In genomic region chr15:43325039-43325438, GRCh38 we compare ENCODE assay signal across 1 cellular context.
TF ChIP-seq lines count a peak whose summit lies in the region.

No MANE protein-coding gene starts in this region.

TF ChIP-seq in GM12878, 131 proteins besides CTCF, POLR2A, EP300 and RAD21:
- TF ChIP-seq EED (IDR thresholded peaks at IDR 0.05; ENCODE audit: low read depth) (no peak), POU2F2 (IDR thresholded peaks at IDR 0.05; ENCODE audit: borderline replicate concordance, low read depth, low read length) (no peak), CREB1 (IDR thresholded peaks at IDR 0.05; ENCODE audit: low read depth) (no peak), NFYA (IDR thresholded peaks at IDR 0.05; ENCODE audit: borderline replicate concordance, low read depth, low read length) (no peak)
- TF ChIP-seq, protein P1, sequence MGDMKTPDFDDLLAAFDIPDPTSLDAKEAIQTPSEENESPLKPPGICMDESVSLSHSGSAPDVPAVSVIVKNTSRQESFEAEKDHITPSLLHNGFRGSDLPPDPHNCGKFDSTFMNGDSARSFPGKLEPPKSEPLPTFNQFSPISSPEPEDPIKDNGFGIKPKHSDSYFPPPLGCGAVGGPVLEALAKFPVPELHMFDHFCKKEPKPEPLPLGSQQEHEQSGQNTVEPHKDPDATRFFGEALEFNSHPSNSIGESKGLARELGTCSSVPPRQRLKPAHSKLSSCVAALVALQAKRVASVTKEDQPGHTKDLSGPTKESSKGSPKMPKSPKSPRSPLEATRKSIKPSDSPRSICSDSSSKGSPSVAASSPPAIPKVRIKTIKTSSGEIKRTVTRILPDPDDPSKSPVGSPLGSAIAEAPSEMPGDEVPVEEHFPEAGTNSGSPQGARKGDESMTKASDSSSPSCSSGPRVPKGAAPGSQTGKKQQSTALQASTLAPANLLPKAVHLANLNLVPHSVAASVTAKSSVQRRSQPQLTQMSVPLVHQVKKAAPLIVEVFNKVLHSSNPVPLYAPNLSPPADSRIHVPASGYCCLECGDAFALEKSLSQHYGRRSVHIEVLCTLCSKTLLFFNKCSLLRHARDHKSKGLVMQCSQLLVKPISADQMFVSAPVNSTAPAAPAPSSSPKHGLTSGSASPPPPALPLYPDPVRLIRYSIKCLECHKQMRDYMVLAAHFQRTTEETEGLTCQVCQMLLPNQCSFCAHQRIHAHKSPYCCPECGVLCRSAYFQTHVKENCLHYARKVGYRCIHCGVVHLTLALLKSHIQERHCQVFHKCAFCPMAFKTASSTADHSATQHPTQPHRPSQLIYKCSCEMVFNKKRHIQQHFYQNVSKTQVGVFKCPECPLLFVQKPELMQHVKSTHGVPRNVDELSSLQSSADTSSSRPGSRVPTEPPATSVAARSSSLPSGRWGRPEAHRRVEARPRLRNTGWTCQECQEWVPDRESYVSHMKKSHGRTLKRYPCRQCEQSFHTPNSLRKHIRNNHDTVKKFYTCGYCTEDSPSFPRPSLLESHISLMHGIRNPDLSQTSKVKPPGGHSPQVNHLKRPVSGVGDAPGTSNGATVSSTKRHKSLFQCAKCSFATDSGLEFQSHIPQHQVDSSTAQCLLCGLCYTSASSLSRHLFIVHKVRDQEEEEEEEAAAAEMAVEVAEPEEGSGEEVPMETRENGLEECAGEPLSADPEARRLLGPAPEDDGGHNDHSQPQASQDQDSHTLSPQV (IDR thresholded peaks at IDR 0.05): no peak
- TF ChIP-seq, protein P2, sequence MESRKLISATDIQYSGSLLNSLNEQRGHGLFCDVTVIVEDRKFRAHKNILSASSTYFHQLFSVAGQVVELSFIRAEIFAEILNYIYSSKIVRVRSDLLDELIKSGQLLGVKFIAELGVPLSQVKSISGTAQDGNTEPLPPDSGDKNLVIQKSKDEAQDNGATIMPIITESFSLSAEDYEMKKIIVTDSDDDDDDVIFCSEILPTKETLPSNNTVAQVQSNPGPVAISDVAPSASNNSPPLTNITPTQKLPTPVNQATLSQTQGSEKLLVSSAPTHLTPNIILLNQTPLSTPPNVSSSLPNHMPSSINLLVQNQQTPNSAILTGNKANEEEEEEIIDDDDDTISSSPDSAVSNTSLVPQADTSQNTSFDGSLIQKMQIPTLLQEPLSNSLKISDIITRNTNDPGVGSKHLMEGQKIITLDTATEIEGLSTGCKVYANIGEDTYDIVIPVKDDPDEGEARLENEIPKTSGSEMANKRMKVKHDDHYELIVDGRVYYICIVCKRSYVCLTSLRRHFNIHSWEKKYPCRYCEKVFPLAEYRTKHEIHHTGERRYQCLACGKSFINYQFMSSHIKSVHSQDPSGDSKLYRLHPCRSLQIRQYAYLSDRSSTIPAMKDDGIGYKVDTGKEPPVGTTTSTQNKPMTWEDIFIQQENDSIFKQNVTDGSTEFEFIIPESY (IDR thresholded peaks at IDR 0.05): no peak
